8 cellular contexts compared by ENCODE assay signal in the genomic region with DNA sequence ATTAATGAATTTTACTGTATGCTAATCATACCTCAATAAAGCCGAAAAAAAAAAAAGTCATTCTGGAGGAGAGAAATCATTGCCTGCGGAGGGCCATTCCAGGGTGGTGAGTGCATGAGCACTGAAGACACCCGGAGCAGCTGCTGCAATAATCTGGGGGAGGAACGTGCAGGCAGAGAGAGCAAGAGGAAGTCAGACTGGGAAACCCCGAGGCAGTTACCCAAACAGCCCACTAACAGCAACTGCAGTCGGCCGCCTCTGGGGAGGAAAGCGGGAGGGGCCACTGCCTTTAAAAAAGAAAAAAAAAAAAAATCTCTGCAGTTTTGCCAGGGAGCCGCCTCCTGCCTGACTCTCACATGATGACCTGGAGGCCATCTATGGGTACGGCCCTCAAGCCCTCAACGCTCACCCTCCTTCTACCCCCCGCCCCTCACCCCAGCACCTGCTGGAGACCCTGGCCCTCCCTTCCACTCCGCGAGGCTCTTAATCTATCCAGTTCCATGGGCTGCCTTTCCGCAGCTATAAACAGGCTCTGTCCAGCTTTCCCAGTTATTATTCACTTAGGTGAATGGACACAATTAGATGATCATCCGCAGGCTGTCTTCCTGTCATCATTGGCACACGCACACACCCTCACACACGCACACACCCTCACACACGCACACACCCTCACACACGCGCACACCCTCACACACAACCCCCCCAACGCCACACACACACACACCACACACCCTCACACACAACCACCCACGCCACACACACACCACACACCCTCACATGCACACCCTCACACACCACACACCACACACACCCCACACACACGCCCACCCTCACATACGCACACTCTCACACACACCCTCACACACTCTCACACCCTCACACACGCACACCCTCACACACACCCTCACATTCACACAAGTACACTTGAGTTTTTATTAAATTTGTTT. TPM values are rescaled to one million over a fixed set of nuclear protein-coding genes. Genes with fewer than 3 reads are reported as not detected.
DNase-seq lines count a peak whose midpoint lies in the region; ATAC-seq and TF ChIP-seq lines count a peak whose summit lies in the region.

No MANE protein-coding gene starts in this region.

- intact Hi-C loops in CD4-positive, alpha-beta memory T cell (cut with micrococcal nuclease): loop anchor here (5.0 kb wide), 1 partner anchor 84 kb away; no protein-coding TSS in a partner anchor
- intact Hi-C loops in Panc1 (cut with micrococcal nuclease; ENCODE audit: unreplicated experiment) (no loop called here), left cardiac atrium (cut with DNase I) (no loop called here)

- CTCF ChIA-PET in CD4-positive, alpha-beta memory T cell (lab: Charles Lee; ENCODE audit: partially characterized antibody): interaction anchor here (0.6 to 1.0 kb wide), 2 partner anchors 45 to 138 kb away, joined by 3 to 4 read pairs; no protein-coding TSS in a partner anchor
- CTCF ChIA-PET in Panc1 (lab: Charles Lee): no interaction called here

- ATAC-seq in GM19351 (IDR thresholded peaks at IDR 0.05; ENCODE audit: unreplicated experiment) (peak; percentile 79), HG03521 (IDR thresholded peaks at IDR 0.05; ENCODE audit: unreplicated experiment) (peak; percentile 58), Panc1 (peak; percentile 69), left cardiac atrium (peak; percentile 61 to 69)

- no peaks in the 10 kb centered on the region for H3K27me3 Mint-ChIP-seq in CD4-positive, alpha-beta memory T cell

- H3K4me1 ChIP-seq in CD4-positive, alpha-beta memory T cell (ENCODE audit: insufficient read depth, low read length): peaks cover 40% of the 10 kb centered on the region
- peaks cover 47% of the 10 kb centered on the region for H3K4me1 ChIP-seq in Panc1 (ENCODE audit: control insufficient read depth, insufficient read depth, low read length)

- H3K27ac Mint-ChIP-seq in CD4-positive, alpha-beta memory T cell: peak overlapping the region in 6 of 7 donors; percentile 3 to 87 (median 72)

- H3K4me3 Mint-ChIP-seq in CD4-positive, alpha-beta memory T cell: peak overlapping the region in 7 of 8 donors; percentile 57 to 86 (median 68)

- peaks cover 0 to 1% (median 0%) of the 10 kb centered on the region in 8 donors for H3K9me3 Mint-ChIP-seq in CD4-positive, alpha-beta memory T cell

- in situ Hi-C loops in Panc1 (cut with HindIII; ENCODE audit: low pct_unique_long_range_greater_than_20kb, low sequenced_read_pairs): no loop called here

- no peak for TF ChIP-seq CTCF in Panc1 (IDR thresholded peaks at IDR 0.05)

- H3K4me1 Mint-ChIP-seq in CD4-positive, alpha-beta memory T cell: peaks cover 24 to 47% (median 33%) of the 10 kb centered on the region in 4 donors

- no peak overlapping the region for H3K27ac ChIP-seq in CD4-positive, alpha-beta memory T cell (ENCODE audit: low read depth, low read length)
- peak overlapping the region; percentile 76 for H3K27ac ChIP-seq in Panc1 (ENCODE audit: low read length)

- no peaks in the 10 kb centered on the region for H3K36me3 ChIP-seq in CD4-positive, alpha-beta memory T cell (ENCODE audit: insufficient read depth, low read length)
- H3K36me3 ChIP-seq in Panc1 (ENCODE audit: control insufficient read depth, insufficient read depth, low read length): no peaks in the 10 kb centered on the region

- POLR2A ChIA-PET in CD4-positive, alpha-beta memory T cell (lab: Charles Lee; ENCODE audit: partially characterized antibody): interaction anchor here (0.7 to 1.4 kb wide), 3 partner anchors 19 to 101 kb away, joined by 3 to 6 read pairs (median 3); no protein-coding TSS in a partner anchor
- POLR2A ChIA-PET in Panc1 (lab: Charles Lee): interaction anchor here (0.7 kb wide), 1 partner anchor 22 kb away, joined by 4 read pairs; no protein-coding TSS in a partner anchor

- peak; percentile 57 to 80 (median 67) for DNase-seq in CD4-positive, alpha-beta memory T cell
- DNase-seq in Panc1 (ENCODE audit: low read depth, low spot score) (no peak), left cardiac atrium (peak; percentile 63), NCI-H2196 (lab: John Stamatoyannopoulos, UW; ENCODE audit: unreplicated experiment) (no peak)
- peak; percentile 42 for DNase-seq in activated effector memory CD4-positive, alpha-beta T cell treated with Interleukin-2 at 50 U/mL for 16 hours
- DNase-seq in stimulated activated CD4-positive, alpha-beta T cell treated with anti-CD3 and anti-CD28 coated beads, Interleukin-2, amount 100 ng/mL, for 24 hours: peak; percentile 55 to 59

- no peaks in the 10 kb centered on the region for H3K9me3 ChIP-seq in CD4-positive, alpha-beta memory T cell (ENCODE audit: control insufficient read depth in 1 of 2, low read length in 2 of 2)
- no peaks in the 10 kb centered on the region for H3K9me3 ChIP-seq in Panc1 (ENCODE audit: control insufficient read depth, insufficient read depth, low read depth, low read length)

- BruUV-seq in Panc1 (replicated peaks; lab: Mats Ljungman, UMichigan): no TSS peak

- no peaks in the 10 kb centered on the region for H3K36me3 Mint-ChIP-seq in CD4-positive, alpha-beta memory T cell

- no peak overlapping the region for H3K4me3 ChIP-seq in CD4-positive, alpha-beta memory T cell (ENCODE audit: low read length in 2 of 2)
- H3K4me3 ChIP-seq in Panc1 (ENCODE audit: low read depth in 2 of 2, low read length in 2 of 2): peak overlapping the region in 1 of 2 experiments; percentile 25; a peak in 1 of 4 replicates

- H3K27me3 ChIP-seq in CD4-positive, alpha-beta memory T cell (ENCODE audit: insufficient read depth, low read length): no peaks in the 10 kb centered on the region
- H3K27me3 ChIP-seq in Panc1 (ENCODE audit: control insufficient read depth, insufficient read depth, low read length): no peaks in the 10 kb centered on the region

RNA-seq across cellular contexts. Expression of gene AVPR2, which starts 3.4 kb away (rescaled TPM):
- not detected for total RNA-seq in CD4-positive, alpha-beta memory T cell
- under 1 TPM in 1 of 2 donors, not detected in 1; 0.15 TPM for polyA plus RNA-seq in CD4-positive, alpha-beta memory T cell
- 10.6 TPM for total RNA-seq in Panc1 (2021; ENCODE audit: unreplicated experiment)
- 15.5 TPM for polyA plus RNA-seq in Panc1 (2012; ENCODE audit: insufficient read length)
- total RNA-seq in left cardiac atrium: 1 to 10 TPM; 3.7 to 3.8 TPM

RNA-seq across cellular contexts. Expression of gene L1CAM, which starts 15.1 kb away (rescaled TPM):
- 1 to 10 TPM; 1.0 to 1.8 TPM for total RNA-seq in CD4-positive, alpha-beta memory T cell
- under 1 TPM; 0.26 to 0.57 TPM for polyA plus RNA-seq in CD4-positive, alpha-beta memory T cell
- total RNA-seq in Panc1 (2021; ENCODE audit: unreplicated experiment) (819 TPM), left cardiac atrium (1 to 10 TPM; 4.3 to 9.2 TPM)
- polyA plus RNA-seq in Panc1 (2012; ENCODE audit: insufficient read length): 824 TPM

RNA-seq across cellular contexts. Expression of gene ARHGAP4, which starts 25.0 kb away (rescaled TPM):
- total RNA-seq in CD4-positive, alpha-beta memory T cell: 100 to 1,000 TPM; 327 to 330 TPM
- 100 to 1,000 TPM in 1 of 2 donors, 10 to 100 TPM in 1; 65.4 to 117 TPM for polyA plus RNA-seq in CD4-positive, alpha-beta memory T cell
- 225 TPM for total RNA-seq in Panc1 (2021; ENCODE audit: unreplicated experiment)
- 297 TPM for polyA plus RNA-seq in Panc1 (2012; ENCODE audit: insufficient read length)
- 10 to 100 TPM; 19.3 to 20.4 TPM for total RNA-seq in left cardiac atrium

RNA-seq across cellular contexts. Expression of gene NAA10, which starts 33.8 kb away (rescaled TPM):
- total RNA-seq in CD4-positive, alpha-beta memory T cell: 10 to 100 TPM; 88.9 to 94.9 TPM
- 10 to 100 TPM; 57.6 to 96.3 TPM for polyA plus RNA-seq in CD4-positive, alpha-beta memory T cell
- total RNA-seq in Panc1 (2021; ENCODE audit: unreplicated experiment) (246 TPM), left cardiac atrium (10 to 100 TPM; 67.4 to 81.4 TPM)
- 347 TPM for polyA plus RNA-seq in Panc1 (2012; ENCODE audit: insufficient read length)

RNA-seq across cellular contexts. Expression of gene RENBP, which starts 43.4 kb away (rescaled TPM):
- total RNA-seq in CD4-positive, alpha-beta memory T cell: 10 to 100 TPM; 17.2 to 21.3 TPM
- under 1 TPM in 1 of 2 donors, not detected in 1; 0.65 TPM for polyA plus RNA-seq in CD4-positive, alpha-beta memory T cell
- total RNA-seq in Panc1 (2021; ENCODE audit: unreplicated experiment): 0.62 TPM
- polyA plus RNA-seq in Panc1 (2012; ENCODE audit: insufficient read length): 0.62 TPM
- 10 to 100 TPM; 14.7 to 14.8 TPM for total RNA-seq in left cardiac atrium

Comparison
In these comparisons a context has a peak if more than half of its experiments do, and no peak if none do; other contexts are left out.
1. DNase-seq: peak in CD4-positive, alpha-beta memory T cell (5 of 5), activated effector memory CD4-positive, alpha-beta T cell treated with Interleukin-2 at 50 U/mL for 16 hours (single experiment), left cardiac atrium (single experiment) and stimulated activated CD4-positive, alpha-beta T cell treated with anti-CD3 and anti-CD28 coated beads, Interleukin-2, amount 100 ng/mL, for 24 hours (2 of 2); none in Panc1 (single experiment) and NCI-H2196 (single experiment).
2. RNA of gene AVPR2, which starts 3.4 kb away (total RNA-seq): 10.6 TPM in Panc1 (single experiment) and 3.7 to 3.8 TPM in left cardiac atrium; not detected in CD4-positive, alpha-beta memory T cell; every median in the first group is over 4 times any median in the second.
3. RNA of gene L1CAM, which starts 15.1 kb away (total RNA-seq): 819 TPM in Panc1 (single experiment); 4.3 to 9.2 TPM in left cardiac atrium and 1.0 to 1.8 TPM in CD4-positive, alpha-beta memory T cell; every median in the first group is over 10 times any median in the second.
4. RNA of gene ARHGAP4, which starts 25.0 kb away (total RNA-seq): 327 to 330 TPM in CD4-positive, alpha-beta memory T cell and 225 TPM in Panc1 (single experiment); 19.3 to 20.4 TPM in left cardiac atrium; every median in the first group is over 10 times any median in the second.
5. Peak in every context shown above with its lines, with median percentiles within 50 percentile points of each other: ATAC-seq.